33 cellular contexts compared by ENCODE assay signal in genomic region chr17:6073620-6074019, GRCh38. TPM values are rescaled to one million over a fixed set of nuclear protein-coding genes. Genes with fewer than 3 reads are reported as not detected.
"Had no signal": no experiment of that assay in that cellular context is flagged by ENCODE, and none has a peak within 500 bp of the region (broad histone marks: within the 10 kb centered on the region; RNA-seq: fewer than 3 reads in every experiment).

No MANE protein-coding gene starts in this region.

- ATAC-seq: activated CD4-positive, alpha-beta T cell treated with anti-CD3 and anti-CD28 coated beads for 36 hours; activated CD4-positive, CD25-positive, alpha-beta regulatory T cell treated with anti-CD3 and anti-CD28 coated beads, Interleukin-2, amount 50 U/mL, for 24 hours; activated CD8-positive, alpha-beta T cell treated with anti-CD3 and anti-CD28 coated beads, Interleukin-2, amount 10 ng/mL, durations not matched to agents 7 days and 5 days; activated naive CD4-positive, alpha-beta T cell treated with anti-CD3 and anti-CD28 coated beads, Interleukin-2, amount 50 U/mL, for 72 hours; activated T-cell treated with anti-CD3 and anti-CD28 coated beads, Interleukin-2, amount 50 U/mL, for 4 hours; body of pancreas; WTC11 had no signal

- H3K36me3 ChIP-seq: adrenal gland had no signal

- H3K27me3 ChIP-seq: adrenal gland, body of pancreas, SJCRH30 had no signal

- H3K27ac Mint-ChIP-seq: activated CD4-positive, alpha-beta T cell treated with anti-CD3 and anti-CD28 coated beads for 36 hours; activated CD4-positive, alpha-beta T cell treated with anti-CD3 and anti-CD28 coated beads, Interleukin-2, amount 10 ng/mL, durations not matched to agents 7 days and 5 days; activated CD8-positive, alpha-beta T cell treated with anti-CD3 and anti-CD28 coated beads, Interleukin-2, amount 10 ng/mL, durations not matched to agents 7 days and 5 days; activated naive CD4-positive, alpha-beta T cell treated with anti-CD3 and anti-CD28 coated beads for 36 hours; activated naive CD4-positive, alpha-beta T cell treated with anti-CD3 and anti-CD28 coated beads, Interleukin-2, amount 50 U/mL, for 72 hours; activated T-helper 1 cell treated with anti-CD3 and anti-CD28 coated beads, Interleukin-12 subunit alpha, Interleukin-12 subunit beta, Interleukin-2, Interleukin-4 antibody, amounts not matched to agents 30 ng/mL and 10 ng/mL and 1 ng/mL, durations not matched to agents 14 hours and 24 hours and 36 hours; T-helper 1 cell treated with Interleukin-12 subunit alpha and Interleukin-12 subunit beta and Interleukin-4 antibody, amounts not matched to agents 30 μg/mL and 1 μg/mL, for 36 hours; T-helper 2 cell treated with Interferon-gamma antibody and Interleukin-4, amounts not matched to agents 5 μg/mL and 100 μg/mL, for 36 hours; WTC11 had no signal

- H3K4me3 ChIP-seq: adrenal gland, body of pancreas, PC-9, SJCRH30 had no signal

- FAIRE-seq: astrocyte, bronchial epithelial cell, TTC549 had no signal

- H3K4me2 ChIP-seq: PC-9, SK-N-SH had no signal

- DNase-seq: activated CD4-positive, alpha-beta T cell treated with anti-CD3 and anti-CD28 coated beads for 36 hours; activated CD4-positive, alpha-beta T cell treated with anti-CD3 and anti-CD28 coated beads, Interleukin-2, amount 10 ng/mL, durations not matched to agents 7 days and 5 days; activated CD4-positive, alpha-beta T cell treated with anti-CD3 and anti-CD28 coated beads, Interleukin-2, amount 50 U/mL, for 48 hours; activated CD8-positive, alpha-beta T cell treated with anti-CD3 and anti-CD28 coated beads, Interleukin-2, amount 10 ng/mL, durations not matched to agents 7 days and 5 days; activated gamma-delta T cell treated with Interleukin-2 at 50 U/mL for 16 hours; activated naive CD4-positive, alpha-beta T cell treated with anti-CD3 and anti-CD28 coated beads for 36 hours; activated T-cell treated with anti-CD3 and anti-CD28 coated beads, Interleukin-2, amount 50 U/mL, for 4 hours; adrenal gland; body of pancreas; caudate nucleus; cerebellar nuclear complex; NCI-H1092 treated with DMSO at 0.1 percent for 48 hours; NCI-H1417; NCI-H146; NCI-H187; NCI-H2081; NCI-H345; NCI-H524 treated with DMSO at 0.1 percent for 48 hours; NK-92 treated with Interleukin-12 subunit alpha and Interleukin-12 subunit beta, amount 100 ng/mL, for 24 hours; PC-9; SHP77; SJCRH30; SK-N-SH had no signal

- H3K9me2 ChIP-seq: SK-N-SH had no signal

- H3K27ac ChIP-seq: adrenal gland, body of pancreas, PC-9 had no signal

- H3K9me3 Mint-ChIP-seq: activated CD4-positive, alpha-beta T cell treated with anti-CD3 and anti-CD28 coated beads, Interleukin-2, amount 10 ng/mL, durations not matched to agents 7 days and 5 days; activated naive CD4-positive, alpha-beta T cell treated with anti-CD3 and anti-CD28 coated beads for 36 hours; activated naive CD4-positive, alpha-beta T cell treated with anti-CD3 and anti-CD28 coated beads, Interleukin-2, amount 50 U/mL, for 72 hours; activated T-cell treated with anti-CD3 and anti-CD28 coated beads, Interleukin-2, amount 50 U/mL, for 4 hours; activated T-helper 1 cell treated with anti-CD3 and anti-CD28 coated beads, Interleukin-12 subunit alpha, Interleukin-12 subunit beta, Interleukin-2, Interleukin-4 antibody, amounts not matched to agents 30 ng/mL and 10 ng/mL and 1 ng/mL, durations not matched to agents 14 hours and 24 hours and 36 hours; T-helper 1 cell treated with Interleukin-12 subunit alpha and Interleukin-12 subunit beta and Interleukin-4 antibody, amounts not matched to agents 30 μg/mL and 1 μg/mL, for 36 hours; T-helper 2 cell treated with Interferon-gamma antibody and Interleukin-4, amounts not matched to agents 5 μg/mL and 100 μg/mL, for 36 hours; WTC11 had no signal

- H3K4me3 Mint-ChIP-seq: activated CD4-positive, alpha-beta T cell treated with anti-CD3 and anti-CD28 coated beads for 36 hours; activated CD4-positive, alpha-beta T cell treated with anti-CD3 and anti-CD28 coated beads, Interleukin-2, amount 10 ng/mL, durations not matched to agents 7 days and 5 days; activated CD8-positive, alpha-beta T cell treated with anti-CD3 and anti-CD28 coated beads, Interleukin-2, amount 10 ng/mL, durations not matched to agents 7 days and 5 days; activated naive CD4-positive, alpha-beta T cell treated with anti-CD3 and anti-CD28 coated beads for 36 hours; activated T-cell treated with anti-CD3 and anti-CD28 coated beads, Interleukin-2, amount 50 U/mL, for 4 hours; activated T-helper 1 cell treated with anti-CD3 and anti-CD28 coated beads, Interleukin-12 subunit alpha, Interleukin-12 subunit beta, Interleukin-2, Interleukin-4 antibody, amounts not matched to agents 30 ng/mL and 10 ng/mL and 1 ng/mL, durations not matched to agents 14 hours and 24 hours and 36 hours; T-helper 1 cell treated with Interleukin-12 subunit alpha and Interleukin-12 subunit beta and Interleukin-4 antibody, amounts not matched to agents 30 μg/mL and 1 μg/mL, for 36 hours; T-helper 2 cell treated with Interferon-gamma antibody and Interleukin-4, amounts not matched to agents 5 μg/mL and 100 μg/mL, for 36 hours; WTC11 had no signal

- H3K9me3 ChIP-seq: adrenal gland, body of pancreas, SJCRH30, SK-N-SH had no signal

- H3K9ac ChIP-seq: SK-N-SH had no signal

- H2AFZ ChIP-seq: PC-9 had no signal

RNA-seq across cellular contexts. Expression of gene WSCD1, which starts 3.4 kb away (rescaled TPM):
- total RNA-seq: activated CD4-positive, alpha-beta T cell treated with anti-CD3 and anti-CD28 coated beads, Interleukin-2, amount 10 ng/mL, durations not matched to agents 7 days and 5 days; activated CD8-positive, alpha-beta T cell treated with anti-CD3 and anti-CD28 coated beads, Interleukin-2, amount 10 ng/mL, durations not matched to agents 7 days and 5 days; M059J; PC-9 had no signal
